1 cellular context compared by ENCODE assay signal in genomic region chr15:70493787-70494514, GRCh38.
TF ChIP-seq lines count a peak whose summit lies in the region.

No MANE protein-coding gene starts in this region.

TF ChIP-seq in HEK293, 187 proteins besides CTCF, POLR2A, EP300 and RAD21 (continued from another document and continues in another):
- TF ChIP-seq ZNF266 (tag by site-specific recombination; IDR thresholded peaks at IDR 0.05; ENCODE audit: low read depth) (no peak), ZNF48 (tag by site-specific recombination; IDR thresholded peaks at IDR 0.05) (no peak), ZNF645 (tag by site-specific recombination; IDR thresholded peaks at IDR 0.05) (peak; percentile 25; the same call in 1 of the 2 replicates), ZNF624 (tag by site-specific recombination; IDR thresholded peaks at IDR 0.05) (no peak), ZNF174 (tag by site-specific recombination; IDR thresholded peaks at IDR 0.05) (no peak), ZBTB48 (tag by site-specific recombination; IDR thresholded peaks at IDR 0.05) (no peak), ZNF121 (tag by site-specific recombination; IDR thresholded peaks at IDR 0.05) (no peak), ZNF274 (IDR thresholded peaks at IDR 0.05; ENCODE audit: low read length) (no peak), ZNF274 (tag by site-specific recombination; IDR thresholded peaks at IDR 0.05; ENCODE audit: borderline replicate concordance) (no peak), ELK4 (IDR thresholded peaks at IDR 0.05; ENCODE audit: borderline replicate concordance, low read depth, low read length) (no peak), PRDM1 (tag by site-specific recombination; IDR thresholded peaks at IDR 0.05) (no peak; the same call in 1 of the 2 replicates), ZNF416 (tag by site-specific recombination; IDR thresholded peaks at IDR 0.05) (no peak), ZNF23 (tag by site-specific recombination; IDR thresholded peaks at IDR 0.05; ENCODE audit: borderline replicate concordance) (no peak), ZNF555 (tag by site-specific recombination; conservative IDR thresholded peaks at IDR 0.05) (no peak), ZNF335 (tag by site-specific recombination; conservative IDR thresholded peaks at IDR 0.05) (no peak), INSM2 (tag by site-specific recombination; IDR thresholded peaks at IDR 0.05) (peak; percentile 99), BCL11A (tag by site-specific recombination; IDR thresholded peaks at IDR 0.05; ENCODE audit: low read depth) (peak; percentile 100), ZNF530 (tag by site-specific recombination; IDR thresholded peaks at IDR 0.05; ENCODE audit: low read depth) (no peak), ZNF148 (tag by site-specific recombination; IDR thresholded peaks at IDR 0.05; ENCODE audit: borderline replicate concordance) (peak; percentile 94), BCL6B (tag by site-specific recombination; IDR thresholded peaks at IDR 0.05) (peak; percentile 76), ZSCAN16 (tag by site-specific recombination; IDR thresholded peaks at IDR 0.05) (no peak), ZNF114 (tag by site-specific recombination; IDR thresholded peaks at IDR 0.05) (no peak), ZNF610 (tag by site-specific recombination; IDR thresholded peaks at IDR 0.05; ENCODE audit: borderline replicate concordance) (0 out of 2 replicates have a peak, but pooled peaks have one; percentile 40), ZNF280D (tag by site-specific recombination; IDR thresholded peaks at IDR 0.05) (peak; percentile 75; the same call in 1 of the 2 replicates), ZNF223 (tag by site-specific recombination; IDR thresholded peaks at IDR 0.05) (no peak), ZNF391 (tag by site-specific recombination; IDR thresholded peaks at IDR 0.05; ENCODE audit: borderline replicate concordance, low read depth) (peak; percentile 98), ZNF521 (tag by site-specific recombination; IDR thresholded peaks at IDR 0.05) (no peak), ZNF707 (tag by site-specific recombination; IDR thresholded peaks at IDR 0.05) (no peak), PRDM10 (tag by site-specific recombination; IDR thresholded peaks at IDR 0.05) (no peak), ZNF501 (tag by site-specific recombination; IDR thresholded peaks at IDR 0.05) (peak; percentile 76), ZNF792 (tag by site-specific recombination; IDR thresholded peaks at IDR 0.05) (no peak), ZNF404 (tag by site-specific recombination; IDR thresholded peaks at IDR 0.05) (no peak; the same call in 1 of the 2 replicates), ZBTB21 (tag by site-specific recombination; IDR thresholded peaks at IDR 0.05) (peak; percentile 95), ZNF426 (tag by site-specific recombination; IDR thresholded peaks at IDR 0.05) (no peak), ZNF394 (tag by site-specific recombination; IDR thresholded peaks at IDR 0.05; ENCODE audit: borderline replicate concordance) (peak; percentile 83), ZNF354C (tag by site-specific recombination; IDR thresholded peaks at IDR 0.05; ENCODE audit: borderline replicate concordance, low read depth) (no peak), ZFP3 (tag by site-specific recombination; IDR thresholded peaks at IDR 0.05; ENCODE audit: low read depth) (no peak), ZNF600 (tag by site-specific recombination; IDR thresholded peaks at IDR 0.05) (peak; percentile 99), GLIS2 (tag by site-specific recombination; IDR thresholded peaks at IDR 0.05) (peak; percentile 33), ZNF302 (tag by site-specific recombination; IDR thresholded peaks at IDR 0.05; ENCODE audit: low read depth) (no peak), SCRT2 (tag by site-specific recombination; IDR thresholded peaks at IDR 0.05) (peak; percentile 96), FEZF1 (tag by site-specific recombination; IDR thresholded peaks at IDR 0.05) (peak; percentile 88), ZNF670 (tag by site-specific recombination; IDR thresholded peaks at IDR 0.05; ENCODE audit: low read depth) (no peak), ZNF510 (tag by site-specific recombination; IDR thresholded peaks at IDR 0.05; ENCODE audit: insufficient replicate concordance) (no peak), ZNF677 (tag by site-specific recombination; IDR thresholded peaks at IDR 0.05) (no peak), ZNF791 (tag by site-specific recombination; IDR thresholded peaks at IDR 0.05) (no peak), IKZF3 (tag by site-specific recombination; IDR thresholded peaks at IDR 0.05) (peak; percentile 97), ZNF292 (tag by site-specific recombination; IDR thresholded peaks at IDR 0.05; ENCODE audit: borderline replicate concordance, low read depth) (no peak), GLIS1 (tag by site-specific recombination; IDR thresholded peaks at IDR 0.05) (peak; percentile 94), KLF8 (tag by site-specific recombination; IDR thresholded peaks at IDR 0.05) (peak; percentile 97), ZNF513 (tag by site-specific recombination; IDR thresholded peaks at IDR 0.05) (0 out of 2 replicates have a peak, but pooled peaks have one; percentile 37), KLF17 (tag by site-specific recombination; IDR thresholded peaks at IDR 0.05) (peak; percentile 100), ZNF837 (tag by site-specific recombination; IDR thresholded peaks at IDR 0.05) (no peak)
